In genomic region chr5:5062903-5063302, GRCh38 we compare ENCODE assay signal across 25 cellular contexts.
"Had no signal": no experiment of that assay in that cellular context is flagged by ENCODE, and none has a peak within 500 bp of the region (broad histone marks: within the 10 kb centered on the region; RNA-seq: fewer than 3 reads in every experiment).

No MANE protein-coding gene starts in this region.

- H3K4me1 ChIP-seq: left ventricle myocardium inferior, right atrium auricular region, testis, thyroid gland, transverse colon, upper lobe of left lung had no signal

- H3K27ac ChIP-seq: left ventricle myocardium inferior, ovary, right atrium auricular region, skin epidermis, stomach, testis, thyroid gland, transverse colon, upper lobe of left lung, vagina had no signal

- H3K27ac Mint-ChIP-seq: immature natural killer cell; natural killer cell; progenitor cell of endocrine pancreas; stimulated activated naive B cell treated with anti-CD40 and anti-IgM and Interleukin-4, amounts not matched to agents 10 μg/mL and 1 μg/mL and 100 μg/mL, for 72 hours had no signal

- FAIRE-seq: islet of Langerhans had no signal

- H3K4me3 Mint-ChIP-seq: immature natural killer cell; naive B cell; natural killer cell; stimulated activated naive B cell treated with anti-CD40 and anti-IgM and Interleukin-4, amounts not matched to agents 10 μg/mL and 1 μg/mL and 100 μg/mL, for 72 hours had no signal

- H3K27me3 ChIP-seq: ovary, right atrium auricular region, stomach, testis, thyroid gland, transverse colon, upper lobe of left lung, vagina had no signal

- H3K9me3 ChIP-seq: left ventricle myocardium inferior, ovary, right atrium auricular region, stomach, testis, thyroid gland, transverse colon, vagina had no signal

- H3K27me3 Mint-ChIP-seq: progenitor cell of endocrine pancreas; stimulated activated naive B cell treated with anti-CD40 and anti-IgM and Interleukin-4, amounts not matched to agents 10 μg/mL and 1 μg/mL and 100 μg/mL, for 72 hours had no signal

- H3K4me1 Mint-ChIP-seq: immature natural killer cell; naive B cell; natural killer cell; stimulated activated naive B cell treated with anti-CD40 and anti-IgM and Interleukin-4, amounts not matched to agents 10 μg/mL and 1 μg/mL and 100 μg/mL, for 72 hours had no signal

- H3K4me3 ChIP-seq: left ventricle myocardium inferior, lung, ovary, right atrium auricular region, skin epidermis, stomach, testis, thyroid gland, transverse colon, upper lobe of left lung, vagina had no signal

- H3K36me3 Mint-ChIP-seq: immature natural killer cell; naive B cell; natural killer cell; stimulated activated naive B cell treated with anti-CD40 and anti-IgM and Interleukin-4, amounts not matched to agents 10 μg/mL and 1 μg/mL and 100 μg/mL, for 72 hours had no signal

- DNase-seq: hypothalamus; immature natural killer cell; kidney; left ventricle myocardium inferior; naive B cell; natural killer cell; ovary; stimulated activated CD4-positive, alpha-beta T cell treated with anti-CD3 and anti-CD28 coated beads, Interleukin-12 subunit alpha, Interleukin-12 subunit beta, amount 100 ng/mL, for 4 hours; stimulated activated CD4-positive, alpha-beta T cell treated with anti-CD3 and anti-CD28 coated beads, Interleukin-15, amount 100 ng/mL, for 24 hours; stimulated activated CD4-positive, alpha-beta T cell treated with anti-CD3 and anti-CD28 coated beads, Interleukin-2, amount 100 ng/mL, for 24 hours; stimulated activated CD4-positive, alpha-beta T cell treated with anti-CD3 and anti-CD28 coated beads, Interleukin-4, amount 100 ng/mL, for 1 hour; stimulated activated naive B cell treated with anti-CD40 and anti-IgM and Interleukin-4, amounts not matched to agents 10 μg/mL and 1 μg/mL and 100 μg/mL, for 72 hours; stimulated activated naive CD8-positive, alpha-beta T cell treated with anti-CD3 and anti-CD28 coated beads, Interleukin-15, Interleukin-2, amounts not matched to agents 100 U/mL and 50 U/mL, for 24 hours; stomach; testis; thyroid gland; transverse colon; upper lobe of left lung had no signal

- ATAC-seq: natural killer cell; sciatic nerve; stimulated activated naive B cell treated with anti-CD40 and anti-IgM and Interleukin-4, amounts not matched to agents 10 μg/mL and 1 μg/mL and 100 μg/mL, for 72 hours; stimulated activated naive CD8-positive, alpha-beta T cell treated with anti-CD3 and anti-CD28 coated beads, Interleukin-15, Interleukin-2, amounts not matched to agents 100 U/mL and 50 U/mL, for 24 hours had no signal

- H3K36me3 ChIP-seq: left ventricle myocardium inferior, ovary, right atrium auricular region, stomach, thyroid gland, transverse colon, upper lobe of left lung, vagina had no signal
